ENCODE assay signal across 22 cellular contexts in the genomic region with DNA sequence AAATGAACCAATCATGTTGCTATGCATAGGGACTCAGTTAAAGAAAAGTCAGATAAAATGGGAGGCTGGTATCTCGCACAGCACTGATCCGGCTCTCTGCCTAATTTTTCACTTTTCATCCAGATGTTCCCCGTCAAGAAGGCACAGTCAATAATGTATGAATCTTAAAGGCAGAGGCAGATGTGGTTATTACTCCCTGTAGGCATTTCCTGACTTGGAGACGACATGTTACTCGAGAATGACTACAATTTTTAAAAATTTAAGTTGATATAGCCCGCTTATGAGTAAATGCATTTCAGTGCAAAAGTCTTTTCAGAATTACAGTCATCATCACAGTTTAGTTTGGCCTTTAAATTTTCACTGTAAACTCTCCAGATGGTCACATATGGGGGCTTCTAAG.
"Had no signal": no experiment of that assay in that cellular context is flagged by ENCODE, and none has a peak within 500 bp of the region (broad histone marks: within the 10 kb centered on the region; RNA-seq: fewer than 3 reads in every experiment).

No MANE protein-coding gene starts in this region.

- H3K27ac ChIP-seq: esophagus squamous epithelium, hepatocyte, left ventricle myocardium inferior, lower lobe of right lung, neutrophil, spleen, testis, tibial nerve, upper lobe of right lung, vagina had no signal

- H2AFZ ChIP-seq: hepatocyte had no signal

- H3K4me1 ChIP-seq: esophagus squamous epithelium, left ventricle myocardium inferior, testis, tibial nerve, upper lobe of right lung, vagina had no signal

- H3K4me3 ChIP-seq: esophagus squamous epithelium, hepatocyte, left ventricle myocardium inferior, lower lobe of right lung, spleen, testis, tibial nerve, upper lobe of right lung, vagina had no signal

- H3K27me3 ChIP-seq: hepatocyte, neutrophil, spleen, testis, tibial nerve, upper lobe of right lung, vagina had no signal

- H3K79me2 ChIP-seq: hepatocyte had no signal

- DNase-seq: effector memory CD8-positive, alpha-beta T cell; esophagus squamous epithelium; foreskin melanocyte; kidney; left cardiac atrium; left ventricle myocardium inferior; lower lobe of right lung; nephron progenitor cell; posterior cingulate gyrus; spleen; stimulated activated CD4-positive, alpha-beta T cell treated with anti-CD3 and anti-CD28 coated beads, Interleukin-15, amount 100 ng/mL, for 24 hours; stimulated activated CD4-positive, alpha-beta T cell treated with anti-CD3 and anti-CD28 coated beads, Interleukin-1b, Interleukin-23, amount 100 ng/mL, for 48 hours; stimulated activated CD4-positive, alpha-beta T cell treated with anti-CD3 and anti-CD28 coated beads, Interleukin-4, amount 100 ng/mL, for 4 hours; stimulated activated naive B cell treated with anti-CD40 and anti-IgM and Interleukin-4, amounts not matched to agents 10 μg/mL and 1 μg/mL and 100 μg/mL, for 72 hours; stimulated activated naive CD8-positive, alpha-beta T cell treated with anti-CD3 and anti-CD28 coated beads, Interleukin-15, amount 100 ng/mL, for 72 hours; testis; upper lobe of right lung had no signal

- ATAC-seq: effector memory CD8-positive, alpha-beta T cell; left cardiac atrium; lower lobe of right lung; sciatic nerve; stimulated activated naive B cell treated with anti-CD40 and anti-IgM and Interleukin-4, amounts not matched to agents 10 μg/mL and 1 μg/mL and 100 μg/mL, for 72 hours; stimulated activated naive CD8-positive, alpha-beta T cell treated with anti-CD3 and anti-CD28 coated beads, Interleukin-15, amount 100 ng/mL, for 72 hours; upper lobe of right lung had no signal

- H3K4me2 ChIP-seq: hepatocyte had no signal

- H3K9me3 ChIP-seq: esophagus squamous epithelium, lower lobe of right lung, neutrophil, testis, upper lobe of right lung, vagina had no signal

- H3K36me3 ChIP-seq: esophagus squamous epithelium, left ventricle myocardium inferior, tibial nerve, upper lobe of right lung, vagina had no signal
